Comparison of ENCODE assay signal across 24 cellular contexts in genomic region chr4:80438016-80438415, GRCh38.
"Had no signal": no experiment of that assay in that cellular context is flagged by ENCODE, and none has a peak within 500 bp of the region (broad histone marks: within the 10 kb centered on the region; RNA-seq: fewer than 3 reads in every experiment).

No MANE protein-coding gene starts in this region.

- FAIRE-seq: endometrium, frontal cortex, keratinocyte had no signal

- H3K4me1 Mint-ChIP-seq: neural progenitor cell had no signal

- DNase-seq: dorsolateral prefrontal cortex; effector CD4-positive, alpha-beta T cell; hypothalamus; left ventricle myocardium superior; lower lobe of right lung; nucleus accumbens; stimulated activated CD4-positive, alpha-beta T cell treated with anti-CD3 and anti-CD28 coated beads, Interleukin-12 subunit alpha, Interleukin-12 subunit beta, amount 100 ng/mL, for 4 hours; stimulated activated CD4-positive, alpha-beta T cell treated with anti-CD3 and anti-CD28 coated beads, Interleukin-1b, Interleukin-23, amount 100 ng/mL, for 48 hours; stimulated activated CD4-positive, alpha-beta T cell treated with anti-CD3 and anti-CD28 coated beads, Interleukin-4, amount 100 ng/mL, for 1 hour; stimulated activated CD8-positive, alpha-beta memory T cell treated with anti-CD3 and anti-CD28 coated beads, Interleukin-4, amount 100 ng/mL, for 48 hours; stimulated activated naive CD4-positive, alpha-beta T cell treated with Interleukin-2 at 50 U/mL for 16 hours; stomach; thyroid gland; trophoblast cell had no signal

- H3K36me3 Mint-ChIP-seq: neural progenitor cell had no signal

- H3K4me2 ChIP-seq: neural progenitor cell, smooth muscle cell had no signal

- H3K9me3 Mint-ChIP-seq: neural progenitor cell had no signal

- ATAC-seq: left ventricle myocardium superior, lower lobe of right lung, sciatic nerve had no signal

- H3K9ac ChIP-seq: neural progenitor cell had no signal

- H3K27me3 ChIP-seq: neural progenitor cell, right atrium auricular region, stomach, thyroid gland, vagina had no signal

- H3K9me3 ChIP-seq: prostate gland, thyroid gland, vagina had no signal

- H3K27ac ChIP-seq: dorsolateral prefrontal cortex, lower lobe of right lung, neural progenitor cell, prostate gland, right atrium auricular region, stomach, thyroid gland, vagina had no signal

- H3K4me3 Mint-ChIP-seq: nephron, neural progenitor cell had no signal

- H3K4me1 ChIP-seq: lower lobe of right lung, prostate gland, right atrium auricular region, stomach, thyroid gland, vagina had no signal

- H3K4me3 ChIP-seq: dorsolateral prefrontal cortex, lower lobe of right lung, neural progenitor cell, prostate gland, right atrium auricular region, smooth muscle cell, stomach, thyroid gland, vagina had no signal

- H2AFZ ChIP-seq: neural progenitor cell had no signal

- H3K36me3 ChIP-seq: lower lobe of right lung, neural progenitor cell, prostate gland, right atrium auricular region, stomach, thyroid gland, vagina had no signal

- H3K27ac Mint-ChIP-seq: nephron, neural progenitor cell had no signal
